Comparison of ENCODE assay signal across 29 cellular contexts in the genomic region with DNA sequence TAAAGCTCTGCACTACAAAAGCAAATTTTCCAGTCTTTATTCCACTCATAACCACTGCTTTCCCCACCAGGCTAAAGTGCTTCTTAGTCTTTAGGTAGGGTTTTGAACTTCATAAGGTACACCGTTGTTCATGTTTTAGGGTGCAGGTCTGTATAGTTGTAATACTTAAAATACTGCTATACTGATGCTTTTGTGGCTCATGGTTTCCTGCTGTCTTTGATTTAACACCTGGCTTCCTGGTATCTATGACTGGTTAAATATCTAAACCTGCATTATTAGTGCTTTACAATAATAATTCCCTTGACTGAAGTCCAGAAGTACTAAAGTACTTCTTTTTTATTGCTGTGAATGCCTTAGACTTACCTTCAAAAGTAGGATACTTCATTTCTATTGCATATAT.
"Had no signal": no experiment of that assay in that cellular context is flagged by ENCODE, and none has a peak within 500 bp of the region (broad histone marks: within the 10 kb centered on the region; RNA-seq: fewer than 3 reads in every experiment).

No MANE protein-coding gene starts in this region.

- H3K4me3 Mint-ChIP-seq: immature natural killer cell; natural killer cell; nephron progenitor cell; neural progenitor cell; stimulated activated effector memory CD8-positive, alpha-beta T cell treated with anti-CD3 and anti-CD28 coated beads, Interleukin-12 subunit alpha, Interleukin-12 subunit beta, amount 100 ng/mL, for 72 hours; stimulated activated naive CD8-positive, alpha-beta T cell treated with anti-CD3 and anti-CD28 coated beads, Interleukin-15, Interleukin-2, amounts not matched to agents 100 ng/mL and 50 ng/mL, for 24 hours had no signal

- FAIRE-seq: urothelium cell line had no signal

- H3K36me3 ChIP-seq: left lung, lower lobe of right lung, neural progenitor cell, neutrophil, right atrium auricular region, suprapubic skin, thoracic aorta, tibial artery, upper lobe of right lung had no signal

- H3K27ac ChIP-seq: left lung, lower lobe of right lung, neural progenitor cell, neutrophil, right atrium auricular region, right lobe of liver, suprapubic skin, thoracic aorta, tibial artery, upper lobe of right lung had no signal

- H3K9me3 ChIP-seq: lower lobe of right lung, neutrophil, right atrium auricular region, right lobe of liver, suprapubic skin, thoracic aorta, tibial artery, upper lobe of right lung had no signal

- H3K36me3 Mint-ChIP-seq: natural killer cell; neural progenitor cell; stimulated activated effector memory CD8-positive, alpha-beta T cell treated with anti-CD3 and anti-CD28 coated beads, Interleukin-12 subunit alpha, Interleukin-12 subunit beta, amount 100 ng/mL, for 72 hours had no signal

- H3K27ac Mint-ChIP-seq: immature natural killer cell; natural killer cell; nephron progenitor cell; neural progenitor cell; progenitor cell of endocrine pancreas; stimulated activated effector memory CD8-positive, alpha-beta T cell treated with anti-CD3 and anti-CD28 coated beads, Interleukin-12 subunit alpha, Interleukin-12 subunit beta, amount 100 ng/mL, for 72 hours; stimulated activated naive CD8-positive, alpha-beta T cell treated with anti-CD3 and anti-CD28 coated beads, Interleukin-15, Interleukin-2, amounts not matched to agents 100 ng/mL and 50 ng/mL, for 24 hours had no signal

- ATAC-seq: left colon; left lung; lower lobe of right lung; natural killer cell; right lobe of liver; stimulated activated effector memory CD8-positive, alpha-beta T cell treated with anti-CD3 and anti-CD28 coated beads, Interleukin-12 subunit alpha, Interleukin-12 subunit beta, amount 100 ng/mL, for 72 hours; upper lobe of right lung had no signal

- H3K4me1 Mint-ChIP-seq: immature natural killer cell; natural killer cell; neural progenitor cell; stimulated activated effector memory CD8-positive, alpha-beta T cell treated with anti-CD3 and anti-CD28 coated beads, Interleukin-12 subunit alpha, Interleukin-12 subunit beta, amount 100 ng/mL, for 72 hours had no signal

- H3K27me3 ChIP-seq: left lung, neural progenitor cell, neutrophil, right atrium auricular region, right lobe of liver, suprapubic skin, tibial artery, upper lobe of right lung had no signal

- DNase-seq: hypothalamus; immature natural killer cell; kidney; left colon; left lung; lower lobe of right lung; mammary epithelial cell; mesenchymal stem cell; natural killer cell; nephron progenitor cell; occipital lobe; right lobe of liver; stimulated activated CD4-positive, alpha-beta T cell treated with anti-CD3 and anti-CD28 coated beads, Interleukin-12 subunit alpha, Interleukin-12 subunit beta, amount 100 ng/mL, for 4 hours; stimulated activated CD4-positive, alpha-beta T cell treated with anti-CD3 and anti-CD28 coated beads, Interleukin-15, amount 100 ng/mL, for 24 hours; stimulated activated CD4-positive, alpha-beta T cell treated with anti-CD3 and anti-CD28 coated beads, Interleukin-2, amount 100 ng/mL, for 24 hours; stimulated activated CD4-positive, alpha-beta T cell treated with anti-CD3 and anti-CD28 coated beads, Interleukin-4, amount 100 ng/mL, for 24 hours; stimulated activated naive CD4-positive, alpha-beta T cell; tibial artery; trophoblast cell; upper lobe of right lung had no signal

- H3K4me1 ChIP-seq: left lung, lower lobe of right lung, neural progenitor cell, right atrium auricular region, right lobe of liver, suprapubic skin, tibial artery, upper lobe of right lung had no signal

- H3K4me3 ChIP-seq: left lung, lower lobe of right lung, neural progenitor cell, right atrium auricular region, right lobe of liver, suprapubic skin, thoracic aorta, tibial artery, upper lobe of right lung had no signal

- H3K9me3 Mint-ChIP-seq: immature natural killer cell; natural killer cell; stimulated activated effector memory CD8-positive, alpha-beta T cell treated with anti-CD3 and anti-CD28 coated beads, Interleukin-12 subunit alpha, Interleukin-12 subunit beta, amount 100 ng/mL, for 72 hours; stimulated activated naive CD8-positive, alpha-beta T cell treated with anti-CD3 and anti-CD28 coated beads, Interleukin-15, Interleukin-2, amounts not matched to agents 100 ng/mL and 50 ng/mL, for 24 hours had no signal

- H3K27me3 Mint-ChIP-seq: progenitor cell of endocrine pancreas; stimulated activated naive CD8-positive, alpha-beta T cell treated with anti-CD3 and anti-CD28 coated beads, Interleukin-15, Interleukin-2, amounts not matched to agents 100 ng/mL and 50 ng/mL, for 24 hours had no signal
